Comparison of ENCODE assay signal across 7 cellular contexts in the genomic region with DNA sequence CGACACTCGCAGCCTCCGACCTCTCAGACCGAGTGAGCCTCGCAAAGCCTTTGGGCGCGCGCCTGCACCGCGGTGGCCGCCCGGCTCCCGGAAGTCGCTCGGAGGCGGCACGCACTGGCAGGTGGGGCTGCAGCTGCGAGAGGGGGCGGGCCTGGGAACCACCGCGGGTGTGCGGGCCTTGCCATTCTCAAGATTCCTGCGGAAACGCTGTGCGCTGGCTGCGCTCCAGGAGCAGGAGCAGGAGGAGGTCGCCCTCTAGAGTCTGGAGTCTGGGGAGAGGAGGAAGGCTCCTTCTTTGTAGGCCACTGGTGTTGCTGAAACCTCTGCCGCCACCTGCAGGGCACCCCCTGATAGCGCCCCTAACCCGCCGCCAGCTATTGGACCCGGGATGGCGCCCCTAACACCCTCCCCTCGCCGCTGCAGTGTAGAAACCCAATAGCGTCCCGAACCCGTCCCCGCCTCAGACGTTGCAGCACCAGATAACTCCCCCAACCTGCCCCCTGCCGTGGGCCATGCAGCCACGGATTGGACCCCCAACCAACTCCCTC.
A peak's percentile ranks its signal among the peaks of the same experiment; 100 is the strongest.
DNase-seq lines count a peak whose midpoint lies in the region; ATAC-seq lines count a peak whose summit lies in the region.
"Not testable (repeated sequence)": the region's sequence is repeated elsewhere in the genome, so short reads cannot be mapped to it uniquely, and the experiment has no call there.

No MANE protein-coding gene starts in this region.

- H3K4me1 Mint-ChIP-seq in activated naive CD8-positive, alpha-beta T cell treated with anti-CD3 and anti-CD28 coated beads, Interleukin-2, amount 50 U/mL, for 24 hours, result not testable (repeated sequence)

- peak overlapping the region; percentile 24 for H3K4me3 Mint-ChIP-seq in activated naive CD8-positive, alpha-beta T cell treated with anti-CD3 and anti-CD28 coated beads, Interleukin-2, amount 50 U/mL, for 24 hours

- H3K27ac Mint-ChIP-seq in activated naive CD8-positive, alpha-beta T cell treated with anti-CD3 and anti-CD28 coated beads, Interleukin-2, amount 50 U/mL, for 24 hours, result not testable (repeated sequence)

- not testable (repeated sequence) for H3K36me3 Mint-ChIP-seq in activated naive CD8-positive, alpha-beta T cell treated with anti-CD3 and anti-CD28 coated beads, Interleukin-2, amount 50 U/mL, for 24 hours (ENCODE audit: low read depth)

- H3K27me3 Mint-ChIP-seq in activated naive CD8-positive, alpha-beta T cell treated with anti-CD3 and anti-CD28 coated beads, Interleukin-2, amount 50 U/mL, for 24 hours, result not testable (repeated sequence)

- DNase-seq in NCI-H1417 (lab: John Stamatoyannopoulos, UW) (peak; percentile 78 to 90 (median 86)), T-helper 22 cell (ENCODE audit: low read depth) (peak; percentile 43), hepatic stellate cell (ENCODE audit: low spot score) (peak; percentile 14)
- DNase-seq in activated naive CD8-positive, alpha-beta T cell treated with anti-CD3 and anti-CD28 coated beads, Interleukin-2, amount 50 U/mL, for 24 hours, result peak; percentile 11
- DNase-seq in stimulated activated CD4-positive, alpha-beta T cell treated with anti-CD3 and anti-CD28 coated beads, Interleukin-12 subunit alpha, Interleukin-12 subunit beta, amount 100 ng/mL, for 48 hours (ENCODE audit: low read depth in 2 of 3, low spot score in 1 of 3), result peak; percentile 5 to 40 (median 35)

- H3K9me3 Mint-ChIP-seq in activated naive CD8-positive, alpha-beta T cell treated with anti-CD3 and anti-CD28 coated beads, Interleukin-2, amount 50 U/mL, for 24 hours, result not testable (repeated sequence)

- ATAC-seq in GM18858 (IDR thresholded peaks at IDR 0.05; ENCODE audit: unreplicated experiment), result peak; percentile 92
- peak; percentile 95 for ATAC-seq in HG02870 (IDR thresholded peaks at IDR 0.05; ENCODE audit: unreplicated experiment)
- ATAC-seq in activated naive CD8-positive, alpha-beta T cell treated with anti-CD3 and anti-CD28 coated beads, Interleukin-2, amount 50 U/mL, for 24 hours, result peak; percentile 91

Comparison
In these comparisons a context has a peak if more than half of its experiments do, and no peak if none do; other contexts are left out.
1. Peak in every context shown above with its lines: DNase-seq and ATAC-seq.
2. DNase-seq: peak in every context shown above with its lines; median percentile 86 in NCI-H1417; 43 in T-helper 22 cell; 35 in stimulated activated CD4-positive, alpha-beta T cell treated with anti-CD3 and anti-CD28 coated beads, Interleukin-12 subunit alpha, Interleukin-12 subunit beta, amount 100 ng/mL, for 48 hours; 14 in hepatic stellate cell; 11 in activated naive CD8-positive, alpha-beta T cell treated with anti-CD3 and anti-CD28 coated beads, Interleukin-2, amount 50 U/mL, for 24 hours.